In genomic region chr6:32609731-32610640, GRCh38 we compare ENCODE assay signal across 9 cellular contexts. TPM values are rescaled to one million over a fixed set of nuclear protein-coding genes. Genes with fewer than 3 reads are reported as not detected.
DNase-seq lines count a peak whose midpoint lies in the region; ATAC-seq and TF ChIP-seq lines count a peak whose summit lies in the region.
"Had no signal": no experiment of that assay in that cellular context is flagged by ENCODE, and none has a peak within 500 bp of the region (broad histone marks: within the 10 kb centered on the region; RNA-seq: fewer than 3 reads in every experiment).

No MANE protein-coding gene starts in this region.

- H3K9me3 ChIP-seq in mononuclear cell (ENCODE audit: low read depth, low read length) (no peaks in the 10 kb centered on the region), thymus (ENCODE audit: control insufficient read depth) (no peaks in the 10 kb centered on the region)
- H3K9me3 ChIP-seq: SJCRH30 had no signal

- intact Hi-C loops in activated CD4-positive, alpha-beta memory T cell treated with anti-CD3 and anti-CD28 coated beads for 36 hours (cut with micrococcal nuclease) = loop anchor here (1.0 kb wide), 1 partner anchor 13 kb away; no protein-coding TSS in a partner anchor

- CTCF ChIA-PET in activated CD4-positive, alpha-beta memory T cell treated with anti-CD3 and anti-CD28 coated beads for 36 hours (lab: Charles Lee) = interaction anchor here (0.8 kb wide), 1 partner anchor 13 kb away, joined by 4 read pairs; no protein-coding TSS in a partner anchor

- peak; percentile 75 for DNase-seq in AG09319 (ENCODE audit: extremely low read depth, low read depth)
- DNase-seq in NCI-H2196 treated with DMSO at 0.1 percent for 48 hours (lab: John Stamatoyannopoulos, UW; ENCODE audit: unreplicated experiment) = peak; percentile 23
- peak; percentile 46 for DNase-seq in activated CD4-positive, alpha-beta memory T cell treated with anti-CD3 and anti-CD28 coated beads for 36 hours
- DNase-seq in epithelial cell of prostate (ENCODE audit: low read depth, low spot score) = peak; percentile 87

- H3K9me3 Mint-ChIP-seq in activated CD4-positive, alpha-beta memory T cell treated with anti-CD3 and anti-CD28 coated beads for 36 hours = no peaks in the 10 kb centered on the region

- H3K27ac Mint-ChIP-seq in activated CD4-positive, alpha-beta memory T cell treated with anti-CD3 and anti-CD28 coated beads for 36 hours = no peak overlapping the region

- H3K4me1 Mint-ChIP-seq in activated CD4-positive, alpha-beta memory T cell treated with anti-CD3 and anti-CD28 coated beads for 36 hours (ENCODE audit: low read depth) = peaks cover 14% of the 10 kb centered on the region

- H3K36me3 ChIP-seq in thymus (ENCODE audit: control insufficient read depth, insufficient read depth) = no peaks in the 10 kb centered on the region
- H3K36me3 ChIP-seq: SJCRH30 had no signal

- ATAC-seq in GM18508 (IDR thresholded peaks at IDR 0.05; ENCODE audit: insufficient read depth, unreplicated experiment) = peak; percentile 72
- peak; percentile 92 for ATAC-seq in HG02885 (IDR thresholded peaks at IDR 0.05; ENCODE audit: poor library complexity, unreplicated experiment)

- WGBS in thymus = 24% methylated on average over 8 of the region's 8 CpGs

- H3K4me3 Mint-ChIP-seq in activated CD4-positive, alpha-beta memory T cell treated with anti-CD3 and anti-CD28 coated beads for 36 hours = no peak overlapping the region

- no peaks in the 10 kb centered on the region for H3K27me3 Mint-ChIP-seq in activated CD4-positive, alpha-beta memory T cell treated with anti-CD3 and anti-CD28 coated beads for 36 hours

- H3K4me1 ChIP-seq in mononuclear cell (ENCODE audit: insufficient read depth, low read length) (peaks cover 9% of the 10 kb centered on the region), thymus (ENCODE audit: control insufficient read depth, insufficient read depth, low read length) (no peaks in the 10 kb centered on the region)
- H3K4me1 ChIP-seq: SJCRH30 had no signal

- peak overlapping the region; percentile 12 for H3K4me3 ChIP-seq in mononuclear cell (ENCODE audit: low read length)
- no peak overlapping the region for H3K4me3 ChIP-seq in thymus (ENCODE audit: low read length)
- H3K4me3 ChIP-seq: SJCRH30 had no signal

- H3K36me3 Mint-ChIP-seq in activated CD4-positive, alpha-beta memory T cell treated with anti-CD3 and anti-CD28 coated beads for 36 hours = no peaks in the 10 kb centered on the region

- H3K27ac ChIP-seq in epithelial cell of prostate (no peak overlapping the region), thymus (ENCODE audit: low read depth) (peak overlapping the region; percentile 78)
- H3K27ac ChIP-seq: SJCRH30 had no signal

- TF ChIP-seq CTCF in AG09319 (IDR thresholded peaks at IDR 0.05; ENCODE audit: low read depth, low read length) = no peak

- H3K27me3 ChIP-seq in mononuclear cell (ENCODE audit: insufficient read depth, low read length) (no peaks in the 10 kb centered on the region), thymus (ENCODE audit: control insufficient read depth, insufficient read depth) (no peaks in the 10 kb centered on the region)
- H3K27me3 ChIP-seq: SJCRH30 had no signal

- POLR2A ChIA-PET in activated CD4-positive, alpha-beta memory T cell treated with anti-CD3 and anti-CD28 coated beads for 36 hours (lab: Charles Lee) = interaction anchor here (1.2 kb wide), 1 partner anchor 12 kb away, joined by 3 read pairs; no protein-coding TSS in a partner anchor

RNA-seq across cellular contexts. Expression of gene HLA-DRB1, which starts 20.3 kb away (rescaled TPM):
- total RNA-seq in activated CD4-positive, alpha-beta memory T cell treated with anti-CD3 and anti-CD28 coated beads for 36 hours = 1 to 10 TPM; 7.3 to 8.7 TPM
- 166 TPM for total RNA-seq in mononuclear cell
- 685 TPM for polyA plus RNA-seq in thymus
- total RNA-seq: SJCRH30 had no signal

RNA-seq across cellular contexts. Expression of gene HLA-DQA1, which starts 27.2 kb away (rescaled TPM):
- 1 to 10 TPM in 1 of 2 experiments, under 1 TPM in 1; 0.97 to 1.4 TPM for total RNA-seq in activated CD4-positive, alpha-beta memory T cell treated with anti-CD3 and anti-CD28 coated beads for 36 hours
- 12.5 TPM for total RNA-seq in mononuclear cell
- 358 TPM for polyA plus RNA-seq in thymus
- total RNA-seq: SJCRH30 had no signal

RNA-seq across cellular contexts. Expression of gene HLA-DQB1, which starts 56.5 kb away (rescaled TPM):
- 10 to 100 TPM in 1 of 2 experiments, 1 to 10 TPM in 1; 9.7 to 10.1 TPM for total RNA-seq in activated CD4-positive, alpha-beta memory T cell treated with anti-CD3 and anti-CD28 coated beads for 36 hours
- total RNA-seq in mononuclear cell = 1.4 TPM
- polyA plus RNA-seq in thymus = 458 TPM
- total RNA-seq: SJCRH30 had no signal

Comparison
In these comparisons a context has a peak if more than half of its experiments do, and no peak if none do; other contexts are left out.
1. DNase-seq: peak in every context shown above with its lines; median percentile 87 in epithelial cell of prostate; 75 in AG09319; 46 in activated CD4-positive, alpha-beta memory T cell treated with anti-CD3 and anti-CD28 coated beads for 36 hours; 23 in NCI-H2196 treated with DMSO at 0.1 percent for 48 hours.
2. RNA of gene HLA-DRB1, which starts 20.3 kb away (total RNA-seq): 166 TPM in mononuclear cell (single experiment); 7.3 to 8.7 TPM in activated CD4-positive, alpha-beta memory T cell treated with anti-CD3 and anti-CD28 coated beads for 36 hours; every median in the first group is over 10 times any median in the second.